Comparison of ENCODE assay signal across 8 cellular contexts in the genomic region with DNA sequence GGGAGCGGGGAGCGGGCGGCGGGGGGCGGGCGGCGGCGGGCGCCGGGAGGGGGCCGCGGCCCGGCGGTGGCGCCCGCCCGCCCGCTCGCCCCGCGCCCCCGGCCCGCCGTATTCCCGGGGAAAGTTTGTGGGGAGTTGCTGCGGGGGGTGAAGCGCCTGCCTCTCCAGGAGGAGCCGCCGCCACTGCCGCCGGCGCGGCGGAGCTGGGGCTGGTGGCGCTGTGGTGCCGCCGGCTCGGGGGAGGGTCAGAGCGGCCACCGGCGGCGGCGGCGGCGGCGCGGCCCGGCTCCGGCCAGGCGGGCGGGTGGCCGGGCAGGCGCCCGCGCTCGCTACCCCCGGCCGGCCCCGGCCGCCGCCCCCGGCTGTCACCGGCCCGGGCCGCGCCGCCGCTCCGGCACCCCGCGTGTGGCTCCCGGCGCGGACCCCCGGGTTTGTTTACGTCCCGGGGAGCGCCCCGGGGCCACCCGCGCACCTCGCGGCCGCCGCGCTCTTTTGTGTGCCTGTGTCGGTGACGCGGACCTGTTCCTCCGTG. TPM values are rescaled to one million over a fixed set of nuclear protein-coding genes. Genes with fewer than 3 reads are reported as not detected.
DNase-seq lines count a peak whose midpoint lies in the region; ATAC-seq and TF ChIP-seq lines count a peak whose summit lies in the region.

No MANE protein-coding gene starts in this region.

- H3K36me3 ChIP-seq in spleen, result no peaks in the 10 kb centered on the region

- no peak for TF ChIP-seq CTCF in spleen (IDR thresholded peaks at IDR 0.05 in 8 of 11, conservative IDR thresholded peaks at IDR 0.05 in 3 of 11)

- in situ Hi-C loops in T47D (cut with HindIII; ENCODE audit: low pct_unique_long_range_greater_than_20kb, low sequenced_read_pairs), result no loop called here

- no peaks in the 10 kb centered on the region for H3K27me3 ChIP-seq in spleen (replicated peaks in 1 of 7)

- peaks cover 3 to 62% (median 39%) of the 10 kb centered on the region in 6 donors for H3K4me1 ChIP-seq in spleen

- no peaks in the 10 kb centered on the region for H3K9me3 ChIP-seq in spleen

- ATAC-seq in GM18858 (IDR thresholded peaks at IDR 0.05; ENCODE audit: unreplicated experiment) (no peak), HG02852 (IDR thresholded peaks at IDR 0.05; ENCODE audit: unreplicated experiment) (no peak)

- peak; percentile 81 for DNase-seq in DMS53 (lab: John Stamatoyannopoulos, UW)
- peak; percentile 57 for DNase-seq in HCEC 1CT
- DNase-seq in OCI-M1 (lab: John Stamatoyannopoulos, UW), result peak; percentile 41
- DNase-seq in T47D (ENCODE audit: low read depth in 1 of 2, low spot score in 1 of 2), result peak; percentile 50 to 69
- peak; percentile 54 for DNase-seq in islet precursor cell
- peak; percentile 90 for DNase-seq in spleen

- H3K27ac ChIP-seq in spleen, result peak overlapping the region in 7 of 8 donors; percentile 76 to 97 (median 87)

- WGBS in spleen, 5 donors, result 0 to 1% (median 1%) methylated on average over 15 to 90 of the region's 90 CpGs

- peak overlapping the region; percentile 69 to 96 (median 84) for H3K4me3 ChIP-seq in spleen

- intact Hi-C loops in spleen (cut with DNase I; ENCODE audit: low total_unique reads), result loop anchor here (5.0 kb wide), 1 partner anchor 129 kb away; no protein-coding TSS in a partner anchor

- TF ChIP-seq POLR2A in spleen (IDR thresholded peaks at IDR 0.05), result no peak

RNA-seq across cellular contexts. Expression of gene CUX1, which starts 0.9 kb away (rescaled TPM):
- 10 to 100 TPM; 57.0 to 95.8 (median 66.6) TPM for total RNA-seq in spleen
- 10 to 100 TPM in 2 of 3 donors, 1 to 10 TPM in 1; 9.1 to 15.2 (median 12.8) TPM for polyA plus RNA-seq in spleen
